ENCODE assay signal across 8 cellular contexts in genomic region chr3:37741644-37742043, GRCh38.
A peak's percentile ranks its signal among the peaks of the same experiment; 100 is the strongest.
DNase-seq lines count a peak whose midpoint lies in the region; ATAC-seq and TF ChIP-seq lines count a peak whose summit lies in the region.

No MANE protein-coding gene starts in this region.

- in situ Hi-C loops in ACHN (cut with HindIII; ENCODE audit: low pct_ligation_motif_present, low pct_unique_long_range_greater_than_20kb, low sequenced_read_pairs), result no loop called here
- in situ Hi-C loops in T47D (cut with HindIII; ENCODE audit: low pct_unique_long_range_greater_than_20kb, low sequenced_read_pairs), result no loop called here

- no peaks in the 10 kb centered on the region for H3K9me3 ChIP-seq in liver (ENCODE audit: control insufficient read depth in 4 of 4, low read length in 3 of 4)

- H3K4me3 ChIP-seq in liver (ENCODE audit: low read depth in 1 of 3, low read length in 3 of 3), result no peak overlapping the region

- no peak overlapping the region for H3K27ac ChIP-seq in liver (ENCODE audit: low read depth in 1 of 2, low read length in 2 of 2)

- H3K9ac ChIP-seq in liver (ENCODE audit: low read depth in 1 of 2, low read length in 2 of 2), result no peak overlapping the region

- intact Hi-C loops in activated CD4-positive, alpha-beta memory T cell treated with anti-CD3 and anti-CD28 coated beads for 36 hours (cut with micrococcal nuclease), result no loop called here

- no peaks in the 10 kb centered on the region for H3K27me3 ChIP-seq in liver (ENCODE audit: control insufficient read depth in 4 of 4, insufficient read depth in 4 of 4, low read length in 3 of 4)

- TF ChIP-seq RAD21 in liver (IDR thresholded peaks at IDR 0.05), result peak; percentile 62 to 84

- H3K36me3 ChIP-seq in liver (ENCODE audit: control insufficient read depth in 4 of 4, insufficient read depth in 3 of 4, low read depth in 1 of 4, low read length in 3 of 4), result peaks cover 0 to 2% (median 0%) of the 10 kb centered on the region in 4 donors

- CTCF ChIA-PET in activated CD4-positive, alpha-beta memory T cell treated with anti-CD3 and anti-CD28 coated beads for 36 hours (lab: Charles Lee), result no interaction called here

- TF ChIP-seq CTCF in liver (IDR thresholded peaks at IDR 0.05; ENCODE audit: low read depth, low read length, missing input control), result peak; percentile 25

- 50% methylated on average over 7 of the region's 7 CpGs for WGBS in liver

- no peak overlapping the region for H3K4me3 Mint-ChIP-seq in activated CD4-positive, alpha-beta memory T cell treated with anti-CD3 and anti-CD28 coated beads for 36 hours
- no peak overlapping the region for H3K4me3 Mint-ChIP-seq in stimulated activated memory B cell treated with anti-CD40 and anti-IgM and Interleukin-4, amounts not matched to agents 10 μg/mL and 1 μg/mL and 100 μg/mL, for 72 hours

- H3K36me3 Mint-ChIP-seq in activated CD4-positive, alpha-beta memory T cell treated with anti-CD3 and anti-CD28 coated beads for 36 hours, result no peaks in the 10 kb centered on the region
- no peaks in the 10 kb centered on the region for H3K36me3 Mint-ChIP-seq in stimulated activated memory B cell treated with anti-CD40 and anti-IgM and Interleukin-4, amounts not matched to agents 10 μg/mL and 1 μg/mL and 100 μg/mL, for 72 hours

- H3K4me1 ChIP-seq in liver (ENCODE audit: control insufficient read depth in 4 of 4, insufficient read depth in 4 of 4, low read length in 3 of 4), result no peaks in the 10 kb centered on the region

- H3K27me3 Mint-ChIP-seq in activated CD4-positive, alpha-beta memory T cell treated with anti-CD3 and anti-CD28 coated beads for 36 hours, result no peaks in the 10 kb centered on the region
- H3K27me3 Mint-ChIP-seq in stimulated activated memory B cell treated with anti-CD40 and anti-IgM and Interleukin-4, amounts not matched to agents 10 μg/mL and 1 μg/mL and 100 μg/mL, for 72 hours, result no peaks in the 10 kb centered on the region

- no peaks in the 10 kb centered on the region for H3K4me1 Mint-ChIP-seq in activated CD4-positive, alpha-beta memory T cell treated with anti-CD3 and anti-CD28 coated beads for 36 hours (ENCODE audit: low read depth)
- H3K4me1 Mint-ChIP-seq in stimulated activated memory B cell treated with anti-CD40 and anti-IgM and Interleukin-4, amounts not matched to agents 10 μg/mL and 1 μg/mL and 100 μg/mL, for 72 hours, result peaks cover 2% of the 10 kb centered on the region

- no peaks in the 10 kb centered on the region for H3K9me3 Mint-ChIP-seq in activated CD4-positive, alpha-beta memory T cell treated with anti-CD3 and anti-CD28 coated beads for 36 hours
- no peaks in the 10 kb centered on the region for H3K9me3 Mint-ChIP-seq in stimulated activated memory B cell treated with anti-CD40 and anti-IgM and Interleukin-4, amounts not matched to agents 10 μg/mL and 1 μg/mL and 100 μg/mL, for 72 hours

- H3K27ac Mint-ChIP-seq in activated CD4-positive, alpha-beta memory T cell treated with anti-CD3 and anti-CD28 coated beads for 36 hours, result no peak overlapping the region
- H3K27ac Mint-ChIP-seq in stimulated activated memory B cell treated with anti-CD40 and anti-IgM and Interleukin-4, amounts not matched to agents 10 μg/mL and 1 μg/mL and 100 μg/mL, for 72 hours, result no peak overlapping the region

- ATAC-seq in stimulated activated memory B cell treated with anti-CD40 and anti-IgM and Interleukin-4, amounts not matched to agents 10 μg/mL and 1 μg/mL and 100 μg/mL, for 72 hours, result no peak

- POLR2A ChIA-PET in activated CD4-positive, alpha-beta memory T cell treated with anti-CD3 and anti-CD28 coated beads for 36 hours (lab: Charles Lee), result no interaction called here

- DNase-seq in ACHN, result peak; percentile 42
- DNase-seq in LHCN-M2 (ENCODE audit: low read depth), result peak; percentile 10
- DNase-seq in T47D (ENCODE audit: low read depth in 1 of 2, low spot score in 1 of 2), result peak; percentile 76 to 85
- DNase-seq in activated CD4-positive, alpha-beta memory T cell treated with anti-CD3 and anti-CD28 coated beads for 36 hours, result no peak
- no peak for DNase-seq in stimulated activated CD4-positive, alpha-beta T cell treated with anti-CD3 and anti-CD28 coated beads, Interleukin-2, amount 100 ng/mL, for 48 hours
- DNase-seq in NCI-H2081 (lab: John Stamatoyannopoulos, UW), result no peak

TF ChIP-seq in liver, 16 proteins besides CTCF, POLR2A, EP300 and RAD21:
- TF ChIP-seq TAF1 (conservative IDR thresholded peaks at IDR 0.05) (no peak), SP1 (IDR thresholded peaks at IDR 0.05) (no peak)

Comparison
In these comparisons a context has a peak if more than half of its experiments do, and no peak if none do; other contexts are left out.
1. DNase-seq: peak in ACHN (single experiment), LHCN-M2 (single experiment) and T47D (2 of 2); none in activated CD4-positive, alpha-beta memory T cell treated with anti-CD3 and anti-CD28 coated beads for 36 hours (single experiment), stimulated activated CD4-positive, alpha-beta T cell treated with anti-CD3 and anti-CD28 coated beads, Interleukin-2, amount 100 ng/mL, for 48 hours (0 of 2) and NCI-H2081 (0 of 2).